ENCODE assay signal across 8 cellular contexts in the genomic region with DNA sequence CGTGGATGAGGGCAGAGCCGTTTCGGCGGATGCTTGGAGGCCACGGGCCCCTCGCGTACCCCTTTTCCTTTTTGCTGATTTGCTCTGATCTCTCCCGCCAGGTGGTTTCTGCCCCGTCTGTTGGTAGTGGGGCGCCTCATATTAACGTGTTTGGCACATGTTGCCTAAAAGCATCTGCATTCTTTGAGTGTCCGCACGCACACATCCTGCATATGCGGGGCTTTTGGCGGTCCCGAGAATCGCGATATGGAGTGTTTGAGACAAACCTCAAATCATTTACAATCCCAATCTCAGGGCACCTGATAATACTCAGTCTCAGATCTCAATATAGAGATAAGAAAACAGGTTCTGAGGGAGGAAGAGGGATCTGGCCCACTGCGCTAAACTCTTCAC. TPM values are rescaled to one million over a fixed set of nuclear protein-coding genes. Genes with fewer than 3 reads are reported as not detected.
DNase-seq lines count a peak whose midpoint lies in the region; ATAC-seq and TF ChIP-seq lines count a peak whose summit lies in the region.

No MANE protein-coding gene starts in this region.

- no peak for DNase-seq in AG09309 (ENCODE audit: low read depth)
- no peak for DNase-seq in LNCaP clone FGC (ENCODE audit: low read depth)
- DNase-seq in coronary artery (ENCODE audit: low spot score) = no peak
- DNase-seq in naive thymus-derived CD8-positive, alpha-beta T cell = no peak
- no peak for DNase-seq in NCI-H1930 (lab: John Stamatoyannopoulos, UW)
- DNase-seq in activated gamma-delta T cell (lab: John Stamatoyannopoulos, UW) = no peak
- DNase-seq in activated CD4-positive, alpha-beta T cell treated with anti-CD3 and anti-CD28 coated beads, Interleukin-2, amount 50 U/mL, for 48 hours = no peak

- no peak for ATAC-seq in naive thymus-derived CD8-positive, alpha-beta T cell
- no peak for ATAC-seq in GM19467 (IDR thresholded peaks at IDR 0.05; ENCODE audit: unreplicated experiment)

- TF ChIP-seq CTCF in AG09309 (IDR thresholded peaks at IDR 0.05; ENCODE audit: control insufficient read depth, insufficient read depth, low read depth, low read length, missing control alignments) = no peak
- no peak for TF ChIP-seq CTCF in LNCaP clone FGC (IDR thresholded peaks at IDR 0.05; ENCODE audit: control insufficient read depth, extremely low read depth, insufficient read depth)
- TF ChIP-seq CTCF in coronary artery (IDR thresholded peaks at IDR 0.05) = no peak

- H3K9me3 Mint-ChIP-seq in naive thymus-derived CD8-positive, alpha-beta T cell = no peaks in the 10 kb centered on the region

- no peaks in the 10 kb centered on the region for H3K27me3 Mint-ChIP-seq in naive thymus-derived CD8-positive, alpha-beta T cell

- H3K4me1 Mint-ChIP-seq in naive thymus-derived CD8-positive, alpha-beta T cell = peaks cover 23 to 54% (median 53%) of the 10 kb centered on the region in 4 donors

- H3K36me3 Mint-ChIP-seq in naive thymus-derived CD8-positive, alpha-beta T cell = peaks cover 0 to 18% (median 3%) of the 10 kb centered on the region in 3 donors

- H3K27ac Mint-ChIP-seq in naive thymus-derived CD8-positive, alpha-beta T cell = peak overlapping the region; percentile 88 to 100 (median 98)

- peak overlapping the region; percentile 94 to 98 for H3K27ac ChIP-seq in coronary artery

- peak overlapping the region; percentile 80 for H3K4me3 ChIP-seq in AG09309 (ENCODE audit: control insufficient read depth, low read depth, low read length)
- H3K4me3 ChIP-seq in LNCaP clone FGC (ENCODE audit: low read depth, low read length) = peak overlapping the region; percentile 90
- peak overlapping the region; percentile 95 for H3K4me3 ChIP-seq in coronary artery

- H3K4me3 Mint-ChIP-seq in naive thymus-derived CD8-positive, alpha-beta T cell = peak overlapping the region; percentile 88 to 99 (median 95)

- POLR2A ChIA-PET in naive thymus-derived CD8-positive, alpha-beta T cell (lab: Charles Lee) = interaction anchor here (1.6 to 2.0 kb wide), 2 partner anchors 13 to 19 kb away, joined by 7 to 8 read pairs; partner anchors contain the start of gene ZNF581

RNA-seq across cellular contexts. Expression of gene U2AF2, which starts 0.8 kb away (rescaled TPM):
- 100 to 1,000 TPM; 284 to 289 TPM for total RNA-seq in naive thymus-derived CD8-positive, alpha-beta T cell
- polyA plus RNA-seq in naive thymus-derived CD8-positive, alpha-beta T cell = 10 to 100 TPM in 1 of 3 donors, 1 to 10 TPM in 2; 6.6 to 10.6 (median 8.1) TPM

RNA-seq across cellular contexts. Expression of gene CCDC106, which starts 7.6 kb away (rescaled TPM):
- 1 to 10 TPM; 5.3 to 8.3 TPM for total RNA-seq in naive thymus-derived CD8-positive, alpha-beta T cell
- 1 to 10 TPM; 2.6 to 4.4 (median 4.3) TPM for polyA plus RNA-seq in naive thymus-derived CD8-positive, alpha-beta T cell

RNA-seq across cellular contexts. Expression of gene ZNF581, which starts 12.2 kb away (rescaled TPM):
- 10 to 100 TPM; 33.8 to 36.3 TPM for total RNA-seq in naive thymus-derived CD8-positive, alpha-beta T cell
- 10 to 100 TPM; 21.2 to 35.9 (median 34.9) TPM for polyA plus RNA-seq in naive thymus-derived CD8-positive, alpha-beta T cell

RNA-seq across cellular contexts. Expression of gene ZNF580, which starts 14.8 kb away (rescaled TPM):
- 100 to 1,000 TPM; 110 to 111 TPM for total RNA-seq in naive thymus-derived CD8-positive, alpha-beta T cell
- 10 to 100 TPM; 15.3 to 21.7 (median 20.3) TPM for polyA plus RNA-seq in naive thymus-derived CD8-positive, alpha-beta T cell

RNA-seq across cellular contexts. Expression of gene EPN1, which starts 19.4 kb away (rescaled TPM):
- 10 to 100 TPM; 49.5 to 52.2 TPM for total RNA-seq in naive thymus-derived CD8-positive, alpha-beta T cell
- 10 to 100 TPM in 1 of 3 donors, 1 to 10 TPM in 2; 5.5 to 15.8 (median 7.5) TPM for polyA plus RNA-seq in naive thymus-derived CD8-positive, alpha-beta T cell
